In the genomic region with DNA sequence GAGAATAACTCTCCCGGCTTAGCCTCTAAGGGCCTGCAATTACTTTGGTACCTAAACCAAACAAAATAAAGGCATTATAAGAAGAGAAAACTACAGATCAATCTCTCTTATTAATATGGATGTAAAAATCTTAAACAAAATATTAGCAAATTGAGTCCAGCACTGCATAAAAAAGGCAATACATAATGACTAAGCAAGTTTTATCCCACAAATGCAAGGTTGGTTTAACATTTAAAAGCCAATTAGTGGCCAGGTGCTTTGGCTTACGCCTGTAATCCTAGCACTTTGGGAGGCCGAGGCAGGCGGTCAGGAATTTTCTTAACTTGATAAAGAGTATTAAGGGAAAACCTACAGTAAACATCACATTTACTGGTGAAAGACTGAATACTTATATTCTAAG, we compare ENCODE assay signal across 29 cellular contexts.
"Had no signal": no experiment of that assay in that cellular context is flagged by ENCODE, and none has a peak within 500 bp of the region (broad histone marks: within the 10 kb centered on the region; RNA-seq: fewer than 3 reads in every experiment).

No MANE protein-coding gene starts in this region.

- H3K27me3 ChIP-seq: stomach, suprapubic skin, testis, thyroid gland, tibial artery, tibial nerve, transverse colon, upper lobe of left lung, upper lobe of right lung, uterus, vagina had no signal

- H3K9me3 Mint-ChIP-seq: stimulated activated memory B cell treated with anti-CD40 and anti-IgM and Interleukin-4, amounts not matched to agents 10 μg/mL and 1 μg/mL and 100 μg/mL, for 72 hours; stimulated activated naive CD8-positive, alpha-beta T cell treated with anti-CD3 and anti-CD28 coated beads, Interleukin-15, amount 100 ng/mL, for 72 hours; stimulated activated naive CD8-positive, alpha-beta T cell treated with anti-CD3 and anti-CD28 coated beads, Interleukin-15, Interleukin-2, amounts not matched to agents 100 ng/mL and 50 ng/mL, for 24 hours; type B pancreatic cell had no signal

- H3K4me3 ChIP-seq: stomach, suprapubic skin, testis, thoracic aorta, thyroid gland, tibial artery, tibial nerve, transverse colon, upper lobe of left lung, upper lobe of right lung, uterus, vagina had no signal

- H3K4me1 Mint-ChIP-seq: stimulated activated effector memory CD8-positive, alpha-beta T cell treated with anti-CD3 and anti-CD28 coated beads, Interleukin-12 subunit alpha, Interleukin-12 subunit beta, amount 100 ng/mL, for 72 hours; stimulated activated memory B cell treated with anti-CD40 and anti-IgM and Interleukin-4, amounts not matched to agents 10 μg/mL and 1 μg/mL and 100 μg/mL, for 72 hours; stimulated activated naive B cell treated with anti-CD40 and anti-IgM and Interleukin-4, amounts not matched to agents 10 μg/mL and 1 μg/mL and 100 μg/mL, for 72 hours; stimulated activated naive CD8-positive, alpha-beta T cell treated with anti-CD3 and anti-CD28 coated beads, Interleukin-15, amount 100 ng/mL, for 72 hours had no signal

- H3K27me3 Mint-ChIP-seq: stimulated activated memory B cell treated with anti-CD40 and anti-IgM and Interleukin-4, amounts not matched to agents 10 μg/mL and 1 μg/mL and 100 μg/mL, for 72 hours; type B pancreatic cell had no signal

- H3K27ac ChIP-seq: stomach, suprapubic skin, testis, thoracic aorta, thyroid gland, tibial artery, tibial nerve, transverse colon, upper lobe of left lung, upper lobe of right lung, uterus, vagina had no signal

- H3K4me3 Mint-ChIP-seq: stimulated activated effector memory CD8-positive, alpha-beta T cell treated with anti-CD3 and anti-CD28 coated beads, Interleukin-12 subunit alpha, Interleukin-12 subunit beta, amount 100 ng/mL, for 72 hours; stimulated activated memory B cell treated with anti-CD40 and anti-IgM and Interleukin-4, amounts not matched to agents 10 μg/mL and 1 μg/mL and 100 μg/mL, for 72 hours; stimulated activated naive B cell treated with anti-CD40 and anti-IgM and Interleukin-4, amounts not matched to agents 10 μg/mL and 1 μg/mL and 100 μg/mL, for 72 hours; stimulated activated naive CD8-positive, alpha-beta T cell treated with anti-CD3 and anti-CD28 coated beads, Interleukin-15, amount 100 ng/mL, for 72 hours; stimulated activated naive CD8-positive, alpha-beta T cell treated with anti-CD3 and anti-CD28 coated beads, Interleukin-15, Interleukin-2, amounts not matched to agents 100 ng/mL and 50 ng/mL, for 24 hours; type B pancreatic cell had no signal

- DNase-seq: stimulated activated CD4-positive, alpha-beta T cell treated with anti-CD3 and anti-CD28 coated beads, Interleukin-2, amount 100 ng/mL, for 48 hours; stimulated activated CD4-positive, alpha-beta T cell treated with anti-CD3 and anti-CD28 coated beads, Interleukin-4, amount 100 ng/mL, for 1 hour; stimulated activated CD4-positive, alpha-beta T cell treated with anti-CD3 and anti-CD28 coated beads, Interleukin-4, amount 100 ng/mL, for 24 hours; stimulated activated CD4-positive, alpha-beta T cell treated with anti-CD3 and anti-CD28 coated beads, Interleukin-4, amount 100 ng/mL, for 4 hours; stimulated activated CD8-positive, alpha-beta memory T cell treated with anti-CD3 and anti-CD28 coated beads, Interleukin-4, amount 100 ng/mL, for 48 hours; stimulated activated naive B cell treated with anti-CD40 and anti-IgM and Interleukin-4, amounts not matched to agents 10 μg/mL and 1 μg/mL and 100 μg/mL, for 72 hours; stimulated activated naive CD4-positive, alpha-beta T cell; stimulated activated naive CD4-positive, alpha-beta T cell treated with Interleukin-2 at 50 U/mL for 16 hours; stimulated activated naive CD8-positive, alpha-beta T cell treated with anti-CD3 and anti-CD28 coated beads, Interleukin-15, amount 100 ng/mL, for 72 hours; stimulated activated naive CD8-positive, alpha-beta T cell treated with anti-CD3 and anti-CD28 coated beads, Interleukin-15, Interleukin-2, amounts not matched to agents 100 U/mL and 50 U/mL, for 24 hours; stomach; substantia nigra; testis; thyroid gland; tibial artery; transverse colon; trophoblast cell; upper lobe of left lung; upper lobe of right lung; uterus had no signal

- H3K36me3 ChIP-seq: thyroid gland, transverse colon, uterus had no signal

- FAIRE-seq: urothelium cell line had no signal

- H3K9me3 ChIP-seq: stomach, suprapubic skin, testis, thoracic aorta, thyroid gland, tibial artery, tibial nerve, transverse colon, upper lobe of left lung, upper lobe of right lung, uterus, vagina had no signal

- ATAC-seq: stimulated activated effector memory CD8-positive, alpha-beta T cell treated with anti-CD3 and anti-CD28 coated beads, Interleukin-12 subunit alpha, Interleukin-12 subunit beta, amount 100 ng/mL, for 72 hours; stimulated activated memory B cell treated with anti-CD40 and anti-IgM and Interleukin-4, amounts not matched to agents 10 μg/mL and 1 μg/mL and 100 μg/mL, for 72 hours; stimulated activated naive B cell treated with anti-CD40 and anti-IgM and Interleukin-4, amounts not matched to agents 10 μg/mL and 1 μg/mL and 100 μg/mL, for 72 hours; stimulated activated naive CD8-positive, alpha-beta T cell treated with anti-CD3 and anti-CD28 coated beads, Interleukin-15, amount 100 ng/mL, for 72 hours; stimulated activated naive CD8-positive, alpha-beta T cell treated with anti-CD3 and anti-CD28 coated beads, Interleukin-15, Interleukin-2, amounts not matched to agents 100 U/mL and 50 U/mL, for 24 hours; upper lobe of right lung had no signal

- H3K27ac Mint-ChIP-seq: stimulated activated effector memory CD8-positive, alpha-beta T cell treated with anti-CD3 and anti-CD28 coated beads, Interleukin-12 subunit alpha, Interleukin-12 subunit beta, amount 100 ng/mL, for 72 hours; stimulated activated memory B cell treated with anti-CD40 and anti-IgM and Interleukin-4, amounts not matched to agents 10 μg/mL and 1 μg/mL and 100 μg/mL, for 72 hours; stimulated activated naive B cell treated with anti-CD40 and anti-IgM and Interleukin-4, amounts not matched to agents 10 μg/mL and 1 μg/mL and 100 μg/mL, for 72 hours; stimulated activated naive CD8-positive, alpha-beta T cell treated with anti-CD3 and anti-CD28 coated beads, Interleukin-15, amount 100 ng/mL, for 72 hours; stimulated activated naive CD8-positive, alpha-beta T cell treated with anti-CD3 and anti-CD28 coated beads, Interleukin-15, Interleukin-2, amounts not matched to agents 100 ng/mL and 50 ng/mL, for 24 hours; type B pancreatic cell had no signal

- H3K4me1 ChIP-seq: stomach, suprapubic skin, testis, thyroid gland, tibial artery, tibial nerve, transverse colon, upper lobe of left lung, upper lobe of right lung, uterus, vagina had no signal

- H3K36me3 Mint-ChIP-seq: stimulated activated effector memory CD8-positive, alpha-beta T cell treated with anti-CD3 and anti-CD28 coated beads, Interleukin-12 subunit alpha, Interleukin-12 subunit beta, amount 100 ng/mL, for 72 hours; stimulated activated naive B cell treated with anti-CD40 and anti-IgM and Interleukin-4, amounts not matched to agents 10 μg/mL and 1 μg/mL and 100 μg/mL, for 72 hours had no signal
